Comparison of ENCODE assay signal across 8 cellular contexts in genomic region chr4:15882675-15883086, GRCh38. TPM values are rescaled to one million over a fixed set of nuclear protein-coding genes. Genes with fewer than 3 reads are reported as not detected.
DNase-seq lines count a peak whose midpoint lies in the region; ATAC-seq, FAIRE-seq and TF ChIP-seq lines count a peak whose summit lies in the region.

No MANE protein-coding gene starts in this region.

- peaks cover 8% of the 10 kb centered on the region; the same call in 1 of the 2 replicates for H3K9me3 ChIP-seq in NT2/D1 (ENCODE audit: insufficient read depth, low read length)

- no peaks in the 10 kb centered on the region for H3K36me3 Mint-ChIP-seq in activated T-cell treated with anti-CD3 and anti-CD28 coated beads, Interleukin-2, amount 50 U/mL, for 4 hours (ENCODE audit: insufficient read depth)

- H3K4me3 ChIP-seq in NT2/D1 (ENCODE audit: insufficient read length, low read depth): no peak overlapping the region

- no peak overlapping the region for H3K4me3 Mint-ChIP-seq in activated T-cell treated with anti-CD3 and anti-CD28 coated beads, Interleukin-2, amount 50 U/mL, for 4 hours

- H3K27me3 ChIP-seq in NT2/D1 (ENCODE audit: insufficient read depth, insufficient read length) (no peaks in the 10 kb centered on the region), foreskin keratinocyte (no peaks in the 10 kb centered on the region)

- peak overlapping the region; percentile 73 for H3K27ac ChIP-seq in foreskin keratinocyte

- H3K4me1 ChIP-seq in NT2/D1 (ENCODE audit: insufficient read depth, insufficient read length): no peaks in the 10 kb centered on the region
- no peaks in the 10 kb centered on the region for H3K4me1 ChIP-seq in foreskin keratinocyte

- H3K4me1 Mint-ChIP-seq in activated T-cell treated with anti-CD3 and anti-CD28 coated beads, Interleukin-2, amount 50 U/mL, for 4 hours (ENCODE audit: low read depth): peaks cover 2% of the 10 kb centered on the region

- TF ChIP-seq CTCF in foreskin keratinocyte (conservative IDR thresholded peaks at IDR 0.05): peak; percentile 97

- H3K9me3 Mint-ChIP-seq in activated T-cell treated with anti-CD3 and anti-CD28 coated beads, Interleukin-2, amount 50 U/mL, for 4 hours: peaks cover 7% of the 10 kb centered on the region

- DNase-seq in EH (ENCODE audit: low read depth) (peak; percentile 75), HPDE6-E6E7 (ENCODE audit: extremely low spot score) (peak; percentile 53), NT2/D1 (ENCODE audit: low read depth, low spot score) (peak; percentile 76), foreskin keratinocyte (peak; percentile 32 to 74), nucleus accumbens (lab: John Stamatoyannopoulos, UW) (peak in 35 of 56 donors; percentile 0 to 55 (median 12)), urothelium cell line (ENCODE audit: low spot score) (peak; percentile 53)
- peak; percentile 21 for DNase-seq in activated T-cell treated with anti-CD3 and anti-CD28 coated beads, Interleukin-2, amount 50 U/mL, for 4 hours

- ATAC-seq in GM21423 (IDR thresholded peaks at IDR 0.05; ENCODE audit: unreplicated experiment) (peak; percentile 98), foreskin keratinocyte (peak; percentile 91)
- peak; percentile 53 to 63 for ATAC-seq in activated T-cell treated with anti-CD3 and anti-CD28 coated beads, Interleukin-2, amount 50 U/mL, for 4 hours

- peaks cover 7% of the 10 kb centered on the region for H3K27me3 Mint-ChIP-seq in activated T-cell treated with anti-CD3 and anti-CD28 coated beads, Interleukin-2, amount 50 U/mL, for 4 hours (ENCODE audit: low read depth)

- no peak for FAIRE-seq in urothelium cell line (lab: Jason Lieb, UNC)

- H3K9ac ChIP-seq in NT2/D1 (ENCODE audit: insufficient read length, low read depth): no peak overlapping the region

- no peaks in the 10 kb centered on the region for H3K36me3 ChIP-seq in NT2/D1 (ENCODE audit: insufficient read depth, insufficient read length, low read length)

RNA-seq across cellular contexts. Expression of gene FGFBP1, which starts 55.9 kb away (rescaled TPM):
- total RNA-seq in activated T-cell treated with anti-CD3 and anti-CD28 coated beads, Interleukin-2, amount 50 U/mL, for 4 hours: not detected
- 1,075 and 1,699 TPM in 2 replicates for total RNA-seq in foreskin keratinocyte
- polyA plus RNA-seq in foreskin keratinocyte: 1,152 and 1,968 TPM in 2 replicates

Comparison
In these comparisons a context has a peak if more than half of its experiments do, and no peak if none do; other contexts are left out.
1. DNase-seq: peak in every context shown above with its lines; median percentile 76 in NT2/D1; 75 in EH; 53 in HPDE6-E6E7; 53 in foreskin keratinocyte; 53 in urothelium cell line; 21 in activated T-cell treated with anti-CD3 and anti-CD28 coated beads, Interleukin-2, amount 50 U/mL, for 4 hours; 12 in nucleus accumbens.
2. RNA of gene FGFBP1, which starts 55.9 kb away (total RNA-seq): 1,075 to 1,699 TPM in foreskin keratinocyte; not detected in activated T-cell treated with anti-CD3 and anti-CD28 coated beads, Interleukin-2, amount 50 U/mL, for 4 hours; every median in the first group is over 1,000 times any median in the second.
3. Peak in every context shown above with its lines, with median percentiles within 50 percentile points of each other: ATAC-seq.